Comparison of ENCODE assay signal across 23 cellular contexts in the genomic region with DNA sequence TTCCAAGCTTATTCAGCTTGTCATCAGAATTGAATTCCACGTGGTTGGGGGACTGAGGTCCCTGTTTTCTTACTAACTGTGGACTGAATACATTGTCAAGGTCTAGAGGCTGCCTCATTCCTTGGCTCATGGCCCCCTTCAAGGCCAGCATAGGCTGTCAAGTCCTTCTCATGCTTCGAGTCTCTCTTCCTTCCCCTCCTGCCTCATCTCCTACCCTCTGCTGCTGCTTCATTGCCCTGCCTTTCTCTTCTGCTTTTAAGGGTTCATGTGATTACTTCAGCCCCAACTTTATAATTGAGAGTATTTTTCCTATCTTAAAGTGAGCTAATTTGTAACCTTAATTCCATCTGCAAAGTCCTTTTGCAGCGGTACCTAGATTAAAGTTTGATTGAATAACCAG. TPM values are rescaled to one million over a fixed set of nuclear protein-coding genes. Genes with fewer than 3 reads are reported as not detected.
"Had no signal": no experiment of that assay in that cellular context is flagged by ENCODE, and none has a peak within 500 bp of the region (broad histone marks: within the 10 kb centered on the region; RNA-seq: fewer than 3 reads in every experiment).

No MANE protein-coding gene starts in this region.

- H3K4me1 ChIP-seq: SJSA1 had no signal

- H3K27me3 ChIP-seq: MG63, SJSA1 had no signal

- H3K4me3 ChIP-seq: MG63, SJSA1, SK-N-MC had no signal

- H3K27ac ChIP-seq: HL-60, SJSA1, SK-N-MC had no signal

- DNase-seq: KBM-7, MG63, NCI-H1092, NCI-H1105 treated with DMSO at 0.1 percent for 48 hours, NCI-H1417 treated with DMSO at 0.1 percent for 48 hours, NCI-H146, NCI-H1694 treated with DMSO at 0.1 percent for 48 hours, NCI-H1930, NCI-H2081, NCI-H2107, NCI-H226, NCI-H446, NCI-H510A, NCI-H524 treated with DMSO at 0.1 percent for 48 hours, NCI-H69, NCI-H774, Right ventricle myocardium superior, RPMI8226, SIG-M5 had no signal

RNA-seq across cellular contexts. Expression of gene ZNF831, which starts 27.6 kb away (rescaled TPM):
- total RNA-seq: LHCN-M2, SJSA1 had no signal
